29 cellular contexts compared by ENCODE assay signal in the genomic region with DNA sequence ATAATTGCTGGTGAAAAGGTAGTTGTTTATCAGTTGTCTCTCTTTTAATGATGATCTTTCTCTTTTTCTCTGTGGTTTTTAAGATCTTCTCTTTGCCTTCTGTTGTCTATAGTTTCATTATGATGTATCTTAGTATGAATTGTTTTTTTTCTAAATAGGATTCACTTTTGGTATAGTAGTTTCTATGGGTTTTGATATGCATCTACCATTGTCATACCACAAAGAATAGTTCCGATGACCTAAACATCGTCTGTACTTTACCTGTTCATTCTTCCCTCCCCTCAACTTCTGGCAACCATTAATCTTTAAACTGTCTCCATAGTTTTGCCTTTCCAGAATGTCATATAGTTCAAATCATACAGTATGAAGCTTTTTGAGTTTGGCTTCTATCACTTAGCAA. TPM values are rescaled to one million over a fixed set of nuclear protein-coding genes. Genes with fewer than 3 reads are reported as not detected.
DNase-seq lines count a peak whose midpoint lies in the region; ATAC-seq, FAIRE-seq and TF ChIP-seq lines count a peak whose summit lies in the region.
"Had no signal": no experiment of that assay in that cellular context is flagged by ENCODE, and none has a peak within 500 bp of the region (broad histone marks: within the 10 kb centered on the region; RNA-seq: fewer than 3 reads in every experiment).

No MANE protein-coding gene starts in this region.

- H3K4me3 ChIP-seq in astrocyte (ENCODE audit: insufficient read depth, low read depth, low read length) = no peak overlapping the region
- no peak overlapping the region for H3K4me3 ChIP-seq in transverse colon
- no peak overlapping the region for H3K4me3 ChIP-seq in pancreas

- H3K9me3 ChIP-seq in astrocyte (ENCODE audit: insufficient read depth, low read depth, low read length) (no peaks in the 10 kb centered on the region), transverse colon (no peaks in the 10 kb centered on the region), pancreas (no peaks in the 10 kb centered on the region)

- H2AFZ ChIP-seq in astrocyte (ENCODE audit: low read depth, low read length) = no peak overlapping the region

- no peak for TF ChIP-seq POLR2A in transverse colon (IDR thresholded peaks at IDR 0.05)

- peaks cover 7% of the 10 kb centered on the region for H3K4me1 Mint-ChIP-seq in activated CD4-positive, alpha-beta T cell treated with anti-CD3 and anti-CD28 coated beads for 36 hours
- no peaks in the 10 kb centered on the region for H3K4me1 Mint-ChIP-seq in astrocyte (ENCODE audit: low read depth, unreplicated experiment)

- FAIRE-seq in astrocyte (lab: Jason Lieb, UNC) (peak; percentile 9), pancreas (lab: Jason Lieb, UNC) (no peak)
- FAIRE-seq: GM18507, HTR-8/SVneo had no signal

- no peak overlapping the region for H3K4me3 Mint-ChIP-seq in activated CD4-positive, alpha-beta T cell treated with anti-CD3 and anti-CD28 coated beads for 36 hours
- no peak overlapping the region for H3K4me3 Mint-ChIP-seq in astrocyte (ENCODE audit: unreplicated experiment)
- H3K4me3 Mint-ChIP-seq: CD8-positive, alpha-beta memory T cell had no signal

- H3K27me3 ChIP-seq in astrocyte (ENCODE audit: insufficient read depth, low read length) (no peaks in the 10 kb centered on the region), transverse colon (no peaks in the 10 kb centered on the region), pancreas (no peaks in the 10 kb centered on the region)

- H3K27ac ChIP-seq in astrocyte (ENCODE audit: low read depth, low read length) (no peak overlapping the region), transverse colon (no peak overlapping the region), pancreas (no peak overlapping the region)
- H3K27ac ChIP-seq: 22Rv1, RWPE1 had no signal

- no peak for DNase-seq in activated CD4-positive, alpha-beta T cell treated with anti-CD3 and anti-CD28 coated beads for 36 hours
- no peak for DNase-seq in activated CD4-positive, alpha-beta T cell treated with anti-CD3 and anti-CD28 coated beads for 1 hour
- DNase-seq in astrocyte (ENCODE audit: low read depth) (no peak), transverse colon (no peak), pancreas (no peak), amniotic stem cell (lab: John Stamatoyannopoulos, UW) (no peak)
- DNase-seq: AML-193; C1 segment of cervical spinal cord; Calu3; CD8-positive, alpha-beta memory T cell; DMS153; GOT3; HCEC 1CT; KG1; NCI-H1105; NCI-H2029 treated with DMSO at 0.1 percent for 48 hours; NCI-H345; NCI-H524; NCI-H774; NK-92 treated with Interleukin-12 subunit alpha and Interleukin-12 subunit beta, amount 100 ng/mL, for 24 hours; SHP77 treated with DMSO at 0.1 percent for 48 hours; SK-N-SH had no signal

- H3K27me3 Mint-ChIP-seq in activated CD4-positive, alpha-beta T cell treated with anti-CD3 and anti-CD28 coated beads for 36 hours = peaks cover 2% of the 10 kb centered on the region
- no peaks in the 10 kb centered on the region for H3K27me3 Mint-ChIP-seq in astrocyte (ENCODE audit: low read depth, unreplicated experiment)

- intact Hi-C loops in activated CD4-positive, alpha-beta T cell treated with anti-CD3 and anti-CD28 coated beads for 36 hours (cut with DNase I, micrococcal nuclease) = no loop called here
- intact Hi-C loops in transverse colon (cut with DNase I; ENCODE audit: low total_unique reads) = no loop called here
- intact Hi-C loops in pancreas (cut with DNase I) = no loop called here

- H3K36me3 Mint-ChIP-seq in activated CD4-positive, alpha-beta T cell treated with anti-CD3 and anti-CD28 coated beads for 36 hours (ENCODE audit: low read depth) = no peaks in the 10 kb centered on the region
- H3K36me3 Mint-ChIP-seq in astrocyte (ENCODE audit: low read depth, unreplicated experiment) = no peaks in the 10 kb centered on the region

- ATAC-seq in activated CD4-positive, alpha-beta T cell treated with anti-CD3 and anti-CD28 coated beads for 36 hours = peak; percentile 67
- ATAC-seq in GM18870 (IDR thresholded peaks at IDR 0.05; ENCODE audit: unreplicated experiment) = peak; percentile 68
- peak; percentile 73 for ATAC-seq in HG03280 (IDR thresholded peaks at IDR 0.05; ENCODE audit: unreplicated experiment)
- no peak for ATAC-seq in pancreas

- H3K9ac ChIP-seq in astrocyte (ENCODE audit: low read length) = no peak overlapping the region
- H3K9ac ChIP-seq: SK-N-SH had no signal

- no peaks in the 10 kb centered on the region for H4K20me1 ChIP-seq in astrocyte (ENCODE audit: insufficient read depth, low read length)

- POLR2A ChIA-PET in activated CD4-positive, alpha-beta T cell treated with anti-CD3 and anti-CD28 coated beads for 36 hours (lab: Charles Lee) = no interaction called here

- no peaks in the 10 kb centered on the region for H3K79me2 ChIP-seq in astrocyte (ENCODE audit: insufficient read depth, low read length)

- H3K36me3 ChIP-seq in astrocyte (ENCODE audit: insufficient read depth, low read length) (no peaks in the 10 kb centered on the region), transverse colon (no peaks in the 10 kb centered on the region), pancreas (no peaks in the 10 kb centered on the region)

- in situ Hi-C loops in transverse colon (cut with MboI; ENCODE audit: low pct_ligation_motif_present in 1 of 4, low pct_unique_long_range_greater_than_20kb in 1 of 4, low sequenced_read_pairs in 3 of 4) = no loop called here

- H3K9me3 Mint-ChIP-seq in activated CD4-positive, alpha-beta T cell treated with anti-CD3 and anti-CD28 coated beads for 36 hours (ENCODE audit: low read depth) = peaks cover 4% of the 10 kb centered on the region
- no peaks in the 10 kb centered on the region for H3K9me3 Mint-ChIP-seq in astrocyte (ENCODE audit: unreplicated experiment)

- no peak for TF ChIP-seq CTCF in astrocyte (IDR thresholded peaks at IDR 0.05; ENCODE audit: insufficient read depth, low read depth, low read length)
- no peak for TF ChIP-seq CTCF in transverse colon (IDR thresholded peaks at IDR 0.05)
- TF ChIP-seq CTCF in pancreas (IDR thresholded peaks at IDR 0.05) = no peak

- H3K4me1 ChIP-seq in astrocyte (ENCODE audit: insufficient read depth, low read length) (peaks cover 3% of the 10 kb centered on the region), transverse colon (peaks cover 0 to 3% (median 0%) of the 10 kb centered on the region in 4 donors), pancreas (no peaks in the 10 kb centered on the region)

- no peak for TF ChIP-seq EP300 in transverse colon (IDR thresholded peaks at IDR 0.05; ENCODE audit: low read depth)

- WGBS in transverse colon (ENCODE audit: low coverage in 1 of 2), 2 donors = 79 to 89% methylated on average over 2 of the region's 2 CpGs
- WGBS in pancreas, 2 donors = 81 to 83% methylated on average over 2 of the region's 2 CpGs

- CTCF ChIA-PET in activated CD4-positive, alpha-beta T cell treated with anti-CD3 and anti-CD28 coated beads for 36 hours (lab: Charles Lee) = no interaction called here

- H3K4me2 ChIP-seq in astrocyte (ENCODE audit: low read length) = no peak overlapping the region
- H3K4me2 ChIP-seq: SK-N-SH had no signal

- no peak overlapping the region for H3K27ac Mint-ChIP-seq in activated CD4-positive, alpha-beta T cell treated with anti-CD3 and anti-CD28 coated beads for 36 hours
- no peak overlapping the region for H3K27ac Mint-ChIP-seq in astrocyte (ENCODE audit: unreplicated experiment)

RNA-seq across cellular contexts. Expression of a gene that starts 19.6 kb away (rescaled TPM):
- 10 to 100 TPM; 16.1 to 18.3 TPM for total RNA-seq in activated CD4-positive, alpha-beta T cell treated with anti-CD3 and anti-CD28 coated beads for 36 hours
- total RNA-seq in astrocyte (16.0 and 18.8 TPM in 2 replicates), transverse colon (100 to 1,000 TPM in 1 of 4 donors, 10 to 100 TPM in 3; 26.4 to 138 (median 32.5) TPM), pancreas (10 to 100 TPM in 2 of 6 donors, 1 to 10 TPM in 4; 8.0 to 13.5 (median 8.9) TPM)
- 10 to 100 TPM in 1 of 2 donors, 1 to 10 TPM in 1; 8.2 to 13.6 TPM for polyA plus RNA-seq in pancreas

RNA-seq across cellular contexts. Expression of a gene that starts 48.5 kb away (rescaled TPM):
- total RNA-seq in activated CD4-positive, alpha-beta T cell treated with anti-CD3 and anti-CD28 coated beads for 36 hours = not detected
- not detected in 2 replicates for total RNA-seq in astrocyte
- not detected for total RNA-seq in transverse colon
- not detected for total RNA-seq in pancreas
- polyA plus RNA-seq in pancreas = under 1 TPM in 1 of 2 donors, not detected in 1; 0.05 TPM
- total RNA-seq: Calu3; CD8-positive, alpha-beta memory T cell; Daoy had no signal
- polyA plus RNA-seq: SK-N-SH had no signal

Comparison
In these comparisons a context has a peak if more than half of its experiments do, and no peak if none do; other contexts are left out.
1. ATAC-seq: peak in activated CD4-positive, alpha-beta T cell treated with anti-CD3 and anti-CD28 coated beads for 36 hours (single experiment), GM18870 (single experiment) and HG03280 (single experiment); none in pancreas (0 of 4).